ENCODE assay signal across 16 cellular contexts in the genomic region with DNA sequence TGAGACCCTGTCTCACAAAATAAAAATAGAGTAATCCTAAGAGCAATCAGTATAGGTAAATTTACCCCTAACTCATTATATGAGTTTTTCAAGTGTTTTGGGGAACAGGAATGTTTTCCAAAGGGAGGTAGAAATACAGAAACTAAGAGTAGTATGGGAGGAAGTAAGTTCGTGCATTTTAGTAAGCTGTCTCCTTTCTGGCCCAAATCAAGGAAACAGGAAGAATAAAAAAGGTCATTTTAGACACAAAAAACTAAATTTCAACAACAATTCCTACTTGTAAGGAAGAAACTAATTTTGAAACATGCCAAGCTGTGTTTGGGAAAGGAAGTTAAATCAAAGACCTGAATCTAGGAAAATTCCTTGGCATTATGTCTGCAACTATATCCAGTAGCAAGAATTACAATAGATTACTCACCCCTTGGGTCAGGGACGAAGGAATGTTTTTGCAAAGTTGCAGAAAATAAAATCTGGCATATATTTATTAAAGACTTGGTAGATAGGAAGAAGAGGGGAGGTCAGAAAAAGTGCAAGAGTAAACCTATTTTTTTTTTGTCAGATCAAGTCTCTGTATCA. TPM values are rescaled to one million over a fixed set of nuclear protein-coding genes. Genes with fewer than 3 reads are reported as not detected.
DNase-seq lines count a peak whose midpoint lies in the region; ATAC-seq, FAIRE-seq and TF ChIP-seq lines count a peak whose summit lies in the region.
"Had no signal": no experiment of that assay in that cellular context is flagged by ENCODE, and none has a peak within 500 bp of the region (broad histone marks: within the 10 kb centered on the region; RNA-seq: fewer than 3 reads in every experiment).

No MANE protein-coding gene starts in this region.

- H3K79me2 ChIP-seq in Loucy (ENCODE audit: insufficient read depth, low read length) (no peaks in the 10 kb centered on the region), K562 (ENCODE audit: control insufficient read depth, insufficient read depth, low read length) (0 out of 3 replicates have a peak, but pooled peaks cover 2% of the 10 kb centered on the region)

- intact Hi-C loops in K562 (cut with micrococcal nuclease): loop anchor here (10.0 kb wide), 1 partner anchor 192 kb away; no protein-coding TSS in a partner anchor
- intact Hi-C loops in colonic mucosa (cut with DNase I): no loop called here

- CTCF ChIA-PET in K562 (lab: Yijun Ruan, JAX; ENCODE audit: low intra/inter-chr PET ratio): no interaction called here

- TF ChIP-seq CTCF in Loucy (conservative IDR thresholded peaks at IDR 0.05; ENCODE audit: low read length) (no peak), K562 (IDR thresholded peaks at IDR 0.05 in 2 of 3, conservative IDR thresholded peaks at IDR 0.05 in 1 of 3; ENCODE audit: insufficient read depth in 2 of 3, low read depth in 1 of 3, low read length in 3 of 3) (no peak), colonic mucosa (IDR thresholded peaks at IDR 0.05) (no peak)

- no peak for TF ChIP-seq RAD21 in K562 (CRISPR knock-in tag; conservative IDR thresholded peaks at IDR 0.05 in 1 of 2, IDR thresholded peaks at IDR 0.05 in 1 of 2)

- no peak for TF ChIP-seq POLR2A in K562 (conservative IDR thresholded peaks at IDR 0.05)

- H3K27me3 ChIP-seq in Loucy (ENCODE audit: insufficient read depth, low read length, poor library complexity, severe bottlenecking) (no peaks in the 10 kb centered on the region), K562 (ENCODE audit: control insufficient read depth in 2 of 2, insufficient read depth in 2 of 2, low read length in 2 of 2) (no peaks in the 10 kb centered on the region), colonic mucosa (no peaks in the 10 kb centered on the region)
- H3K27me3 ChIP-seq: SJSA1 had no signal

- H3K36me3 ChIP-seq in Loucy (ENCODE audit: insufficient read depth, low read length): no peaks in the 10 kb centered on the region
- no peaks in the 10 kb centered on the region for H3K36me3 ChIP-seq in K562 (ENCODE audit: control insufficient read depth, insufficient read depth, low read length)
- no peaks in the 10 kb centered on the region for H3K36me3 ChIP-seq in colonic mucosa
- H3K36me3 ChIP-seq: SJSA1 had no signal

- H3K4me3 ChIP-seq in Loucy (ENCODE audit: low read length, poor library complexity, severe bottlenecking): no peak overlapping the region
- no peak overlapping the region for H3K4me3 ChIP-seq in K562
- no peak overlapping the region for H3K4me3 ChIP-seq in colonic mucosa
- H3K4me3 ChIP-seq: SJSA1 had no signal

- H3K9me1 ChIP-seq in K562 (ENCODE audit: control insufficient read depth, insufficient read depth, low read length): no peaks in the 10 kb centered on the region

- H4K20me1 ChIP-seq in Loucy (ENCODE audit: insufficient read depth, low read length, poor library complexity, severe bottlenecking) (no peaks in the 10 kb centered on the region), K562 (replicated peaks; ENCODE audit: control insufficient read depth, insufficient read depth, low read length) (no peaks in the 10 kb centered on the region)

- DNase-seq in AG08395 (ENCODE audit: low spot score) (peak; percentile 27), K562 (ENCODE audit: extremely low read depth in 1 of 4, low spot score in 3 of 4) (no peak), left lobe of liver (ENCODE audit: low spot score) (no peak), GM19238 (ENCODE audit: insufficient read length, low spot score) (no peak), colonic mucosa (no peak), GM19239 (ENCODE audit: insufficient read length, low spot score) (no peak)
- DNase-seq: AML-193, DMS 273 treated with DMSO at 0.1 percent for 48 hours, H9, NCI-H1436, NCI-H2029 treated with DMSO at 0.1 percent for 48 hours, NCI-H2171 treated with DMSO at 0.1 percent for 48 hours, NCI-H510A, PC-3 had no signal

- WGBS in K562 (ENCODE audit: insufficient coverage, low coverage, missing lambda C conversion rate): 50% methylated on average over 2 of the region's 2 CpGs

- H3K27ac ChIP-seq in K562 (ENCODE audit: extremely low read depth, low read depth, low read length) (no peak overlapping the region), colonic mucosa (no peak overlapping the region)
- H3K27ac ChIP-seq: SJSA1 had no signal

- H3K9me3 ChIP-seq in Loucy (ENCODE audit: insufficient read depth, low read depth, low read length): no peaks in the 10 kb centered on the region
- no peaks in the 10 kb centered on the region for H3K9me3 ChIP-seq in K562 (replicated peaks; ENCODE audit: control insufficient read depth, insufficient read depth, low read depth, low read length)
- H3K9me3 ChIP-seq in colonic mucosa: no peaks in the 10 kb centered on the region
- H3K9me3 ChIP-seq: SJSA1 had no signal

- no peak for FAIRE-seq in K562 (lab: Jason Lieb, UNC)
- FAIRE-seq in GM19239 (lab: Jason Lieb, UNC): no peak

- BruUV-seq in K562 (replicated peaks; lab: Mats Ljungman, UMichigan): no TSS peak

- H3K4me1 ChIP-seq in Loucy (ENCODE audit: insufficient read depth, low read length, poor library complexity, severe bottlenecking): no peaks in the 10 kb centered on the region
- peaks cover 0 to 7% of the 10 kb centered on the region in 2 experiments; a peak in 2 of 5 replicates for H3K4me1 ChIP-seq in K562 (replicated peaks in 1 of 2; ENCODE audit: control insufficient read depth in 2 of 2, insufficient read depth in 2 of 2, low read length in 2 of 2)
- no peaks in the 10 kb centered on the region for H3K4me1 ChIP-seq in colonic mucosa
- H3K4me1 ChIP-seq: SJSA1 had no signal

- H3K9ac ChIP-seq in Loucy (ENCODE audit: low read depth, low read length, poor library complexity, severe bottlenecking) (no peak overlapping the region), K562 (ENCODE audit: insufficient read depth in 1 of 2, low read depth in 2 of 2, low read length in 2 of 2) (no peak overlapping the region), colonic mucosa (ENCODE audit: low read depth in 2 of 2, low read length in 2 of 2) (no peak overlapping the region)

- POLR2A ChIA-PET in K562 (lab: Yijun Ruan, JAX): no interaction called here

- H2AFZ ChIP-seq in Loucy (ENCODE audit: low read length) (peak overlapping the region; percentile 35; the same call in 1 of the 2 replicates), K562 (ENCODE audit: low read depth, low read length) (peak overlapping the region; percentile 71)

- TF ChIP-seq EP300 in K562 (IDR thresholded peaks at IDR 0.05; ENCODE audit: low read length): no peak

- no peak overlapping the region for H3K4me2 ChIP-seq in Loucy (ENCODE audit: low read depth, low read length, poor library complexity, severe bottlenecking)
- peak overlapping the region; percentile 8; the same call in 1 of the 2 replicates for H3K4me2 ChIP-seq in K562 (ENCODE audit: insufficient read depth, low read length)

- H3K9me2 ChIP-seq in Loucy (replicated peaks; ENCODE audit: low read depth, low read length): no peaks in the 10 kb centered on the region

- in situ Hi-C loops in K562 (cut with MboI): no loop called here

- ATAC-seq in K562 (no peak), left lobe of liver (peak; percentile 13)
- ATAC-seq: PC-3 had no signal

- H3F3A ChIP-seq in Loucy (ENCODE audit: low read depth): no peaks in the 10 kb centered on the region

TF ChIP-seq in K562, 482 proteins besides CTCF, POLR2A, EP300 and RAD21:
- peak; percentile 11; the same call in 1 of the 2 replicates for TF ChIP-seq ZNF316 (IDR thresholded peaks at IDR 0.05)
- 0 out of 2 replicates have a peak, but pooled peaks have one; percentile 21 for TF ChIP-seq C11orf30 (IDR thresholded peaks at IDR 0.05; ENCODE audit: low read depth)
- TF ChIP-seq ZNF668 (CRISPR knock-in tag; IDR thresholded peaks at IDR 0.05): no peak

RNA-seq across cellular contexts. Expression of gene RPS6, which starts 6.5 kb away (rescaled TPM):
- 254 and 444 TPM in 2 replicates for total RNA-seq in K562 (2011; cell fraction: chromatin; rRNA removed; ENCODE audit: low replicate concordance)
- 264 and 294 TPM in 2 replicates for total RNA-seq in K562 (2011; cell fraction: nucleolus; rRNA removed)
- total RNA-seq in K562 (2011; cell fraction: nucleoplasm; rRNA removed): 425 and 658 TPM in 2 replicates
- total RNA-seq in K562 (2014; rRNA removed) (1,560 and 1,759 TPM in 2 replicates), K562 (2014; rRNA removed; fragmentation: Illumina TruSeq; extraction: Trizol) (1,875 and 2,117 TPM in 2 replicates), K562 (2015; rRNA removed; fragmentation: Illumina TruSeq; extraction: Trizol) (1,547 and 1,618 TPM in 2 replicates), K562 (2021) (1,828 and 2,031 TPM in 2 replicates), left lobe of liver (528 TPM), colonic mucosa (1,000 to 10,000 TPM; 1,965 to 2,018 TPM)
- polyA plus RNA-seq in K562 (2011; rRNA removed) (2,026 and 2,185 TPM in 2 replicates), K562 (2014; fragmentation: Illumina TruSeq; extraction: Trizol) (1,696 and 2,068 TPM in 2 replicates), K562 (2014; fragmentation: Nextera tagmentation; extraction: Ambion mirVana) (1,000 to 10,000 TPM; 2,704 to 2,780 TPM), K562 (2014; rRNA removed) (1,891 and 2,172 TPM in 2 replicates)
- 623 and 1,163 TPM in 2 replicates for polyA plus RNA-seq in K562 (2011; cell fraction: cytosol; rRNA removed)
- 414 and 753 TPM in 2 replicates for polyA plus RNA-seq in K562 (2011; cell fraction: nucleus; rRNA removed)
- 1,569 and 2,256 TPM in 2 replicates for polyA plus RNA-seq in K562 (2012)
- polyA minus RNA-seq in K562 (2011; rRNA and poly(A)+ RNA removed): 1,346 and 1,378 TPM in 2 replicates
- polyA minus RNA-seq in K562 (2011; cell fraction: cytosol; rRNA and poly(A)+ RNA removed): 320 and 414 TPM in 2 replicates
- polyA minus RNA-seq in K562 (2011; cell fraction: nucleus; rRNA and poly(A)+ RNA removed): 194 and 348 TPM in 2 replicates

RNA-seq across cellular contexts. Expression of gene ACER2, which starts 22.3 kb away (rescaled TPM):
- total RNA-seq in K562 (2011; cell fraction: chromatin; rRNA removed; ENCODE audit: low replicate concordance): 7.6 and 8.6 TPM in 2 replicates
- total RNA-seq in K562 (2011; cell fraction: nucleolus; rRNA removed): 8.7 and 9.3 TPM in 2 replicates
- total RNA-seq in K562 (2011; cell fraction: nucleoplasm; rRNA removed): 10.0 and 10.5 TPM in 2 replicates
- total RNA-seq in K562 (2014; rRNA removed): 1.7 and 2.4 TPM in 2 replicates
- total RNA-seq in K562 (2014; rRNA removed; fragmentation: Illumina TruSeq; extraction: Trizol): 3.5 and 3.7 TPM in 2 replicates
- total RNA-seq in K562 (2015; rRNA removed; fragmentation: Illumina TruSeq; extraction: Trizol): 3.5 and 3.7 TPM in 2 replicates
- 3.4 TPM in 2 replicates for total RNA-seq in K562 (2021)
- polyA plus RNA-seq in K562 (2011; rRNA removed): 4.6 and 4.8 TPM in 2 replicates
- polyA plus RNA-seq in K562 (2011; cell fraction: cytosol; rRNA removed): 3.8 and 4.4 TPM in 2 replicates
- polyA plus RNA-seq in K562 (2011; cell fraction: nucleus; rRNA removed): 2.2 and 2.6 TPM in 2 replicates
- 1.9 and 2.3 TPM in 2 replicates for polyA plus RNA-seq in K562 (2012)
- polyA plus RNA-seq in K562 (2014; fragmentation: Illumina TruSeq; extraction: Trizol): 3.0 TPM in 2 replicates
- under 1 TPM; 0.17 to 0.23 TPM for polyA plus RNA-seq in K562 (2014; fragmentation: Nextera tagmentation; extraction: Ambion mirVana)
- polyA plus RNA-seq in K562 (2014; rRNA removed): 2.1 and 3.4 TPM in 2 replicates
- 11.8 and 12.1 TPM in 2 replicates for polyA minus RNA-seq in K562 (2011; rRNA and poly(A)+ RNA removed)
- polyA minus RNA-seq in K562 (2011; cell fraction: cytosol; rRNA and poly(A)+ RNA removed): 2.3 and 6.5 TPM in 2 replicates
- polyA minus RNA-seq in K562 (2011; cell fraction: nucleus; rRNA and poly(A)+ RNA removed): 1.8 and 2.8 TPM in 2 replicates
- total RNA-seq in left lobe of liver: 2.3 TPM
- 10 to 100 TPM; 10.6 to 11.9 TPM for total RNA-seq in colonic mucosa
